ENCODE assay signal across 8 cellular contexts in genomic region chr1:201739492-201740085, GRCh38.
DNase-seq lines count a peak whose midpoint lies in the region; ATAC-seq, FAIRE-seq and TF ChIP-seq lines count a peak whose summit lies in the region.

No MANE protein-coding gene starts in this region.

- TF ChIP-seq EP300 in GM12878 (IDR thresholded peaks at IDR 0.05; ENCODE audit: borderline replicate concordance in 1 of 2, control insufficient read depth in 1 of 2, low read depth in 2 of 2, low read length in 2 of 2), result no peak

- POLR2A ChIA-PET in GM12878 (lab: Charles Lee), result no interaction called here

- H3K27ac ChIP-seq in ACC112 (ENCODE audit: low read depth, low read length) (peak overlapping the region; percentile 64), GM12878 (ENCODE audit: control insufficient read depth, insufficient read depth) (no peak overlapping the region), skeletal muscle tissue (ENCODE audit: low read depth, low read length) (peak overlapping the region; percentile 31)

- H3K4me1 ChIP-seq in ACC112 (ENCODE audit: control insufficient read depth, insufficient read depth, low read length, unreplicated experiment) (peaks cover 62% of the 10 kb centered on the region), GM12878 (ENCODE audit: control insufficient read depth, insufficient read depth, low read length) (peaks cover 12% of the 10 kb centered on the region), skeletal muscle tissue (ENCODE audit: control insufficient read depth in 3 of 3, insufficient read depth in 3 of 3, low read length in 3 of 3) (peaks cover 38 to 51% (median 46%) of the 10 kb centered on the region in 3 donors)

- H3K9ac ChIP-seq in GM12878 (ENCODE audit: control insufficient read depth, insufficient read depth, low read length), result no peak overlapping the region
- H3K9ac ChIP-seq in skeletal muscle tissue (ENCODE audit: low read depth in 1 of 3, low read length in 3 of 3), result peak overlapping the region in 2 of 3 donors; percentile 70 to 76

- DNase-seq in HT1080 (ENCODE audit: low read depth) (peak; percentile 65), T-helper 1 cell (peak in 4 of 5 donors; percentile 16 to 52 (median 33)), GM12878 (ENCODE audit: low read depth, low spot score) (no peak), A172 (ENCODE audit: low spot score) (no peak)

- H3K36me3 ChIP-seq in ACC112 (ENCODE audit: insufficient read depth, low read length) (0 out of 2 replicates have a peak, but pooled peaks cover 4% of the 10 kb centered on the region), GM12878 (ENCODE audit: control insufficient read depth in 2 of 2, insufficient read depth in 2 of 2, low read length in 1 of 2) (no peaks in the 10 kb centered on the region), skeletal muscle tissue (ENCODE audit: control insufficient read depth in 3 of 3, insufficient read depth in 3 of 3, low read length in 3 of 3) (no peaks in the 10 kb centered on the region)

- no peak for TF ChIP-seq CTCF in GM12878 (IDR thresholded peaks at IDR 0.05 in 2 of 3, conservative IDR thresholded peaks at IDR 0.05 in 1 of 3; ENCODE audit: control insufficient read depth in 2 of 3, extremely low read depth in 1 of 3, insufficient read depth in 1 of 3, low read depth in 3 of 3, low read length in 3 of 3)

- H3K9me3 ChIP-seq in GM12878 (replicated peaks; ENCODE audit: control insufficient read depth, insufficient read depth, low read length) (no peaks in the 10 kb centered on the region), iPS-18c (ENCODE audit: control insufficient read depth, insufficient read depth, low read length) (no peaks in the 10 kb centered on the region), skeletal muscle tissue (ENCODE audit: control insufficient read depth in 3 of 3, low read length in 3 of 3) (no peaks in the 10 kb centered on the region)

- H3K4me3 ChIP-seq in ACC112 (ENCODE audit: low read depth, low read length), result peak overlapping the region; percentile 86
- peak overlapping the region; percentile 57 for H3K4me3 ChIP-seq in GM12878
- peak overlapping the region; percentile 84 for H3K4me3 ChIP-seq in iPS-18c (ENCODE audit: insufficient read depth, low read depth, low read length)
- H3K4me3 ChIP-seq in skeletal muscle tissue (ENCODE audit: low read length in 3 of 3), result peak overlapping the region; percentile 62 to 76 (median 67)

- CTCF ChIA-PET in GM12878 (lab: Yijun Ruan, JAX), result interaction anchor here (0.7 kb wide), 1 partner anchor 208 kb away, joined by 3 read pairs; no protein-coding TSS in a partner anchor

- ATAC-seq in GM12878, result peak; percentile 84
- no peak for ATAC-seq in HG03039 (IDR thresholded peaks at IDR 0.05; ENCODE audit: unreplicated experiment)

- no peak overlapping the region for H2AFZ ChIP-seq in ACC112 (ENCODE audit: low read length, unreplicated experiment)
- H2AFZ ChIP-seq in GM12878 (ENCODE audit: control insufficient read depth, low read depth, low read length), result no peak overlapping the region; the same call in 1 of the 2 replicates

- SMC1A ChIA-PET in GM12878 (lab: Charles Lee; ENCODE audit: uncharacterized antibody, unreplicated experiment), result no interaction called here

- RAD21 ChIA-PET in GM12878 (lab: Charles Lee; ENCODE audit: unreplicated experiment), result no interaction called here

- no peak for TF ChIP-seq RAD21 in GM12878 (IDR thresholded peaks at IDR 0.05; ENCODE audit: insufficient read depth, low read depth, low read length)

- in situ Hi-C loops in GM12878 (cut with MboI), result no loop called here

- 1% methylated on average over 36 of the region's 38 CpGs for WGBS in GM12878 (ENCODE audit: insufficient coverage, insufficient replicate concordance, low lambda C conversion rate, missing lambda C conversion rate)

- intact Hi-C loops in GM12878 (cut with micrococcal nuclease; ENCODE audit: unreplicated experiment), result no loop called here

- peak overlapping the region; percentile 10 for H3K4me2 ChIP-seq in GM12878 (ENCODE audit: control insufficient read depth, insufficient read depth)

- H3K79me2 ChIP-seq in ACC112 (ENCODE audit: control insufficient read depth, insufficient read depth, low read length, unreplicated experiment) (peaks cover 95% of the 10 kb centered on the region), GM12878 (ENCODE audit: control insufficient read depth, insufficient read depth, low read length) (no peaks in the 10 kb centered on the region)

- BruUV-seq in GM12878 (replicated peaks; lab: Mats Ljungman, UMichigan), result no TSS peak

- TF ChIP-seq POLR2A in GM12878 (IDR thresholded peaks at IDR 0.05; ENCODE audit: low read depth, low read length), result no peak

- H4K20me1 ChIP-seq in GM12878 (ENCODE audit: control insufficient read depth, insufficient read depth), result no peaks in the 10 kb centered on the region

- FAIRE-seq in GM12878 (lab: Jason Lieb, UNC), result no peak

- H3K27me3 ChIP-seq in ACC112 (ENCODE audit: insufficient read depth, low read length) (no peaks in the 10 kb centered on the region), GM12878 (replicated peaks in 1 of 2; ENCODE audit: control insufficient read depth in 2 of 2, insufficient read depth in 2 of 2, low read length in 1 of 2) (peaks cover 0 to 4% of the 10 kb centered on the region in 2 experiments; a peak in 2 of 4 replicates), skeletal muscle tissue (ENCODE audit: control insufficient read depth in 3 of 3, insufficient read depth in 3 of 3, low read length in 3 of 3) (peaks cover 4 to 12% (median 5%) of the 10 kb centered on the region in 3 donors)

TF ChIP-seq in GM12878, 131 proteins besides CTCF, POLR2A, EP300 and RAD21:
- no peak for TF ChIP-seq JUND (IDR thresholded peaks at IDR 0.05; ENCODE audit: low read depth, low read length)
- TF ChIP-seq MEF2A (IDR thresholded peaks at IDR 0.05; ENCODE audit: insufficient read depth, low read depth, low read length), result no peak
- no peak for TF ChIP-seq RUNX3 (IDR thresholded peaks at IDR 0.05; ENCODE audit: low read length)
- TF ChIP-seq CEBPZ (IDR thresholded peaks at IDR 0.05; ENCODE audit: low read depth, low read length), result no peak
- no peak for TF ChIP-seq TBL1XR1 (IDR thresholded peaks at IDR 0.05; ENCODE audit: low read depth, low read length)
- TF ChIP-seq MTA2 (IDR thresholded peaks at IDR 0.05; ENCODE audit: low read depth), result no peak
- TF ChIP-seq CHD2 (IDR thresholded peaks at IDR 0.05; ENCODE audit: borderline replicate concordance, low read depth, low read length), result no peak
- TF ChIP-seq POU2F2 (IDR thresholded peaks at IDR 0.05; ENCODE audit: borderline replicate concordance, low read depth, low read length), result no peak
- TF ChIP-seq HDAC2 (IDR thresholded peaks at IDR 0.05), result no peak
- TF ChIP-seq WRNIP1 (IDR thresholded peaks at IDR 0.05; ENCODE audit: borderline replicate concordance, low read depth, low read length), result no peak
- TF ChIP-seq SP1 (IDR thresholded peaks at IDR 0.05; ENCODE audit: low read depth, low read length), result no peak
- TF ChIP-seq USF1 (IDR thresholded peaks at IDR 0.05; ENCODE audit: borderline replicate concordance, extremely low read length, insufficient read depth, low read depth, low read length), result no peak
- no peak for TF ChIP-seq TCF3 (IDR thresholded peaks at IDR 0.05; ENCODE audit: borderline replicate concordance, insufficient read depth, low read depth, low read length)

Comparison
In these comparisons a context has a peak if more than half of its experiments do, and no peak if none do; other contexts are left out.
1. DNase-seq: peak in HT1080 (single experiment) and T-helper 1 cell (4 of 5); none in GM12878 (single experiment) and A172 (single experiment).
2. Peak in every context shown above with its lines, with median percentiles within 50 percentile points of each other: H3K4me3 ChIP-seq.